ENCODE assay signal across 1 cellular context in genomic region chr14:61698216-61698980, GRCh38.
TF ChIP-seq lines count a peak whose summit lies in the region.

No MANE protein-coding gene starts in this region.

TF ChIP-seq in GM12878, 131 proteins besides CTCF, POLR2A, EP300 and RAD21 (continued from another document):
- TF ChIP-seq REST (IDR thresholded peaks at IDR 0.05; ENCODE audit: low read depth, low read length) (no peak), RB1 (IDR thresholded peaks at IDR 0.05; ENCODE audit: borderline replicate concordance) (no peak), HSF1 (IDR thresholded peaks at IDR 0.05; ENCODE audit: low read depth, low read length) (no peak), LARP7 (IDR thresholded peaks at IDR 0.05) (no peak), FOS (IDR thresholded peaks at IDR 0.05; ENCODE audit: borderline replicate concordance, extremely low read depth, insufficient read length) (no peak), RCOR1 (conservative IDR thresholded peaks at IDR 0.05; ENCODE audit: low read depth, low read length) (no peak), POLR2AphosphoS2 (IDR thresholded peaks at IDR 0.05; ENCODE audit: low read depth, low read length) (no peak), DPF2 (IDR thresholded peaks at IDR 0.05) (no peak), ZBTB33 (IDR thresholded peaks at IDR 0.05) (no peak), ZNF207 (IDR thresholded peaks at IDR 0.05; ENCODE audit: borderline replicate concordance) (no peak), MYB (IDR thresholded peaks at IDR 0.05; ENCODE audit: borderline replicate concordance, low read depth, low read length) (no peak), CREM (IDR thresholded peaks at IDR 0.05; ENCODE audit: low read depth) (no peak), HCFC1 (IDR thresholded peaks at IDR 0.05; ENCODE audit: low read length) (no peak), RUNX3 (IDR thresholded peaks at IDR 0.05; ENCODE audit: low read length) (no peak), IRF5 (IDR thresholded peaks at IDR 0.05; ENCODE audit: borderline replicate concordance) (no peak), KDM1A (IDR thresholded peaks at IDR 0.05; ENCODE audit: borderline replicate concordance) (no peak), NR2C2 (IDR thresholded peaks at IDR 0.05; ENCODE audit: borderline replicate concordance, control insufficient read depth, insufficient read length, low read depth) (no peak)
TF ChIP-seq in GM12878: peak in this region for 0.
